17 cellular contexts compared by ENCODE assay signal in the genomic region with DNA sequence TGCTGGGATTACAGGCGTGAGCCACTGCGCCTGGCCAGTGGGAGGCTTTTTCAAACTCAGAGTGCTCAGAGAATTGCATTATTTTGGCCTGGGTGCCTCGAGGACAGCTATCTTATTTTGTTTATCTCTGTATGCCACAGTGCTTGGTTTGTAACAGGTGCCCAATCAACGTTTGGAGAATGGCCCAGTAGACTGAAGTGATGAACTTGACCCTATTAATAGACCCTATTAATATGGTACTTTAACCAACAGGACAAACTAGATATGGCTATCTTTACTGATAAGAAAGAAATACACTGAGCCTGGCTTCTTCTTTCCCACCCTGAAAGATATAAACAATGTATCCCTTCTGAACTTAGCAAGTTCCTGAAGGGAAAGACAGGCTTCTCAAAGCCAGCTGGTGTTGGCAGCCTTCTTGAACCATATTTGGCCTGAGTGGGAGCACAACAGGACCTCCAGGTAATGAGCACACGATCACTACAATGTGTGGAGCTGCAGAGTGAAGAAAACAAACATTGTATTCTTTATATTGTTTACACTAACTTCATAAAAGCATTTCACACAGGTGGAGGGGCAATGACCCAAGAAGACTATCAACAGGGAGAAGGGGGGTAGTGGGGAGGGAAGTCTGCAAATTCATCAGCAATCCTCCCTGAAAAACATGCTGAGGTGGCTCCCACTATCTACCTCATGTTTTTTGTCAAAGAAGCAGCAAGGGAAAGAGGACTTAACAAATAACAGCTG. TPM values are rescaled to one million over a fixed set of nuclear protein-coding genes. Genes with fewer than 3 reads are reported as not detected.
A peak's percentile ranks its signal among the peaks of the same experiment; 100 is the strongest.
DNase-seq lines count a peak whose midpoint lies in the region; ATAC-seq and TF ChIP-seq lines count a peak whose summit lies in the region.
"Had no signal": no experiment of that assay in that cellular context is flagged by ENCODE, and none has a peak within 500 bp of the region (broad histone marks: within the 10 kb centered on the region; RNA-seq: fewer than 3 reads in every experiment).

No MANE protein-coding gene starts in this region.

- no peaks in the 10 kb centered on the region for H3K27me3 ChIP-seq in naive thymus-derived CD4-positive, alpha-beta T cell (ENCODE audit: control insufficient read depth in 2 of 2, insufficient read depth in 2 of 2, low read length in 2 of 2)
- H3K27me3 ChIP-seq: ovary, SJSA1 had no signal

- H3K36me3 ChIP-seq in HEK293 (ENCODE audit: control insufficient read depth in 2 of 2, insufficient read depth in 1 of 2, low read length in 2 of 2), result no peaks in the 10 kb centered on the region
- no peaks in the 10 kb centered on the region for H3K36me3 ChIP-seq in naive thymus-derived CD4-positive, alpha-beta T cell (ENCODE audit: control insufficient read depth in 2 of 3, insufficient read depth in 3 of 3, low read length in 3 of 3)
- H3K36me3 ChIP-seq: ovary, SJSA1, spleen had no signal

- no peaks in the 10 kb centered on the region for H3K27me3 Mint-ChIP-seq in activated T-helper 17 cell treated with anti-CD3 and anti-CD28 coated beads, Interleukin-2, amount 50 U/mL, for 72 hours
- H3K27me3 Mint-ChIP-seq in naive thymus-derived CD4-positive, alpha-beta T cell, result no peaks in the 10 kb centered on the region
- H3K27me3 Mint-ChIP-seq: activated CD8-positive, alpha-beta T cell treated with anti-CD3 and anti-CD28 coated beads for 36 hours had no signal

- no peak for TF ChIP-seq CTCF in HEK293 (tag by site-specific recombination; IDR thresholded peaks at IDR 0.05)
- TF ChIP-seq CTCF in GM13977 (IDR thresholded peaks at IDR 0.05; ENCODE audit: extremely low read depth, insufficient read depth, missing control alignments), result no peak

- H3K9me3 ChIP-seq in HEK293 (ENCODE audit: control insufficient read depth, insufficient read depth, low read depth, low read length), result no peaks in the 10 kb centered on the region
- H3K9me3 ChIP-seq in naive thymus-derived CD4-positive, alpha-beta T cell (ENCODE audit: control insufficient read depth in 2 of 3, low read length in 3 of 3), result no peaks in the 10 kb centered on the region
- H3K9me3 ChIP-seq: ovary, SJSA1, spleen had no signal

- CTCF ChIA-PET in HEK293 (lab: Yijun Ruan, JAX), result interaction anchor here (0.6 to 3.0 kb wide), 9 partner anchors 8 to 644 kb away, joined by 3 to 14 read pairs (median 4); a partner anchor contains a TSS
- CTCF ChIA-PET in naive thymus-derived CD4-positive, alpha-beta T cell (lab: Charles Lee), result interaction anchor here (0.7 to 2.6 kb wide), 5 partner anchors 9 to 106 kb away, joined by 3 to 20 read pairs (median 4); a partner anchor contains a TSS

- H3K27ac Mint-ChIP-seq in activated T-helper 17 cell treated with anti-CD3 and anti-CD28 coated beads, Interleukin-2, amount 50 U/mL, for 72 hours, result peak overlapping the region; percentile 46
- peak overlapping the region in 6 of 9 donors; percentile 14 to 81 (median 58) for H3K27ac Mint-ChIP-seq in naive thymus-derived CD4-positive, alpha-beta T cell
- H3K27ac Mint-ChIP-seq: activated CD8-positive, alpha-beta T cell treated with anti-CD3 and anti-CD28 coated beads for 36 hours; activated T-helper 2 cell treated with anti-CD3 and anti-CD28 coated beads, Interferon-gamma antibody, Interleukin-2, Interleukin-4, amounts not matched to agents 10 μg/mL and 5 μg/mL and 100 μg/mL, durations not matched to agents 14 hours and 24 hours and 36 hours had no signal

- no peak overlapping the region for H3K4me3 Mint-ChIP-seq in activated T-helper 17 cell treated with anti-CD3 and anti-CD28 coated beads, Interleukin-2, amount 50 U/mL, for 72 hours
- H3K4me3 Mint-ChIP-seq in naive thymus-derived CD4-positive, alpha-beta T cell, result no peak overlapping the region
- H3K4me3 Mint-ChIP-seq: activated CD8-positive, alpha-beta T cell treated with anti-CD3 and anti-CD28 coated beads for 36 hours; H9 had no signal

- H3K4me1 ChIP-seq in HEK293 (ENCODE audit: control insufficient read depth, insufficient read depth, low read length), result peaks cover 19% of the 10 kb centered on the region
- H3K4me1 ChIP-seq in naive thymus-derived CD4-positive, alpha-beta T cell (ENCODE audit: control insufficient read depth in 2 of 2, insufficient read depth in 2 of 2, low read length in 2 of 2), result peaks cover 19 to 24% of the 10 kb centered on the region in 2 donors

- in situ Hi-C loops in GM13977 (cut with MboI; ENCODE audit: low pct_unique_long_range_greater_than_20kb, low sequenced_read_pairs, unreplicated experiment), result loop anchor here (10.0 kb wide), 1 partner anchor 55 kb away; no protein-coding TSS in a partner anchor

- peaks cover 9% of the 10 kb centered on the region for H3K4me1 Mint-ChIP-seq in activated T-helper 17 cell treated with anti-CD3 and anti-CD28 coated beads, Interleukin-2, amount 50 U/mL, for 72 hours
- H3K4me1 Mint-ChIP-seq in naive thymus-derived CD4-positive, alpha-beta T cell, result peaks cover 16 to 62% (median 44%) of the 10 kb centered on the region in 7 donors

- POLR2A ChIA-PET in HEK293 (lab: Yijun Ruan, JAX), result interaction anchor here (1.2 to 4.9 kb wide), 3 partner anchors 13 to 47 kb away, joined by 3 to 31 read pairs (median 4); no protein-coding TSS in a partner anchor
- POLR2A ChIA-PET in naive thymus-derived CD4-positive, alpha-beta T cell (lab: Charles Lee), result interaction anchor here (0.6 to 35.3 kb wide), 7 partner anchors 7 to 106 kb away, joined by 3 to 1138 read pairs (median 3); a partner anchor contains a TSS

- no peak overlapping the region for H3K27ac ChIP-seq in HEK293 (ENCODE audit: extremely low read depth, low read depth, low read length)
- no peak overlapping the region for H3K27ac ChIP-seq in naive thymus-derived CD4-positive, alpha-beta T cell (ENCODE audit: low read depth, low read length)
- H3K27ac ChIP-seq: ovary, SJSA1, spleen had no signal

- no peaks in the 10 kb centered on the region for H3K9me3 Mint-ChIP-seq in activated T-helper 17 cell treated with anti-CD3 and anti-CD28 coated beads, Interleukin-2, amount 50 U/mL, for 72 hours
- H3K9me3 Mint-ChIP-seq in naive thymus-derived CD4-positive, alpha-beta T cell, result peaks cover 0 to 4% (median 0%) of the 10 kb centered on the region in 11 donors
- H3K9me3 Mint-ChIP-seq: activated CD8-positive, alpha-beta T cell treated with anti-CD3 and anti-CD28 coated beads for 36 hours; activated T-helper 2 cell treated with anti-CD3 and anti-CD28 coated beads, Interferon-gamma antibody, Interleukin-2, Interleukin-4, amounts not matched to agents 10 μg/mL and 5 μg/mL and 100 μg/mL, durations not matched to agents 14 hours and 24 hours and 36 hours had no signal

- ATAC-seq in activated T-helper 17 cell treated with anti-CD3 and anti-CD28 coated beads, Interleukin-2, amount 50 U/mL, for 72 hours (replicated peaks), result no peak
- no peak for ATAC-seq in naive thymus-derived CD4-positive, alpha-beta T cell
- ATAC-seq: activated CD8-positive, alpha-beta T cell treated with anti-CD3 and anti-CD28 coated beads for 36 hours had no signal

- intact Hi-C loops in naive thymus-derived CD4-positive, alpha-beta T cell (cut with micrococcal nuclease), result loop anchor here (5.0 kb wide), 1 partner anchor 222 kb away; no protein-coding TSS in a partner anchor

- H3K36me3 Mint-ChIP-seq in activated T-helper 17 cell treated with anti-CD3 and anti-CD28 coated beads, Interleukin-2, amount 50 U/mL, for 72 hours (ENCODE audit: low read depth), result peaks cover 10% of the 10 kb centered on the region
- H3K36me3 Mint-ChIP-seq in naive thymus-derived CD4-positive, alpha-beta T cell, result peaks cover 0 to 15% (median 0%) of the 10 kb centered on the region in 5 donors

- H3K4me3 ChIP-seq in HEK293 (ENCODE audit: low read depth, low read length), result no peak overlapping the region
- H3K4me3 ChIP-seq in naive thymus-derived CD4-positive, alpha-beta T cell (ENCODE audit: low read length), result no peak overlapping the region
- H3K4me3 ChIP-seq: ovary, SJSA1, spleen had no signal

- DNase-seq in NCI-H1105 treated with DMSO at 0.1 percent for 48 hours (lab: John Stamatoyannopoulos, UW) (peak; percentile 14), NCI-H1105 (lab: John Stamatoyannopoulos, UW) (no peak), GM13977 (ENCODE audit: low spot score) (no peak), T1000 (lab: John Stamatoyannopoulos, UW) (no peak)
- no peak for DNase-seq in naive thymus-derived CD4-positive, alpha-beta T cell
- no peak for DNase-seq in activated effector memory CD4-positive, alpha-beta T cell treated with Interleukin-2 at 50 U/mL for 16 hours
- DNase-seq: activated CD4-positive, alpha-beta T cell treated with anti-CD3 and anti-CD28 coated beads for 1 hour; activated CD8-positive, alpha-beta T cell treated with anti-CD3 and anti-CD28 coated beads for 36 hours; midbrain; spleen; trophoblast cell had no signal

TF ChIP-seq in HEK293, 187 proteins besides CTCF, POLR2A, EP300 and RAD21 (continues in another document):
- TF ChIP-seq ZNF341 (tag by site-specific recombination; IDR thresholded peaks at IDR 0.05; ENCODE audit: low read depth), result no peak
- no peak for TF ChIP-seq ZFHX2 (tag by site-specific recombination; conservative IDR thresholded peaks at IDR 0.05)
- TF ChIP-seq, protein P1, sequence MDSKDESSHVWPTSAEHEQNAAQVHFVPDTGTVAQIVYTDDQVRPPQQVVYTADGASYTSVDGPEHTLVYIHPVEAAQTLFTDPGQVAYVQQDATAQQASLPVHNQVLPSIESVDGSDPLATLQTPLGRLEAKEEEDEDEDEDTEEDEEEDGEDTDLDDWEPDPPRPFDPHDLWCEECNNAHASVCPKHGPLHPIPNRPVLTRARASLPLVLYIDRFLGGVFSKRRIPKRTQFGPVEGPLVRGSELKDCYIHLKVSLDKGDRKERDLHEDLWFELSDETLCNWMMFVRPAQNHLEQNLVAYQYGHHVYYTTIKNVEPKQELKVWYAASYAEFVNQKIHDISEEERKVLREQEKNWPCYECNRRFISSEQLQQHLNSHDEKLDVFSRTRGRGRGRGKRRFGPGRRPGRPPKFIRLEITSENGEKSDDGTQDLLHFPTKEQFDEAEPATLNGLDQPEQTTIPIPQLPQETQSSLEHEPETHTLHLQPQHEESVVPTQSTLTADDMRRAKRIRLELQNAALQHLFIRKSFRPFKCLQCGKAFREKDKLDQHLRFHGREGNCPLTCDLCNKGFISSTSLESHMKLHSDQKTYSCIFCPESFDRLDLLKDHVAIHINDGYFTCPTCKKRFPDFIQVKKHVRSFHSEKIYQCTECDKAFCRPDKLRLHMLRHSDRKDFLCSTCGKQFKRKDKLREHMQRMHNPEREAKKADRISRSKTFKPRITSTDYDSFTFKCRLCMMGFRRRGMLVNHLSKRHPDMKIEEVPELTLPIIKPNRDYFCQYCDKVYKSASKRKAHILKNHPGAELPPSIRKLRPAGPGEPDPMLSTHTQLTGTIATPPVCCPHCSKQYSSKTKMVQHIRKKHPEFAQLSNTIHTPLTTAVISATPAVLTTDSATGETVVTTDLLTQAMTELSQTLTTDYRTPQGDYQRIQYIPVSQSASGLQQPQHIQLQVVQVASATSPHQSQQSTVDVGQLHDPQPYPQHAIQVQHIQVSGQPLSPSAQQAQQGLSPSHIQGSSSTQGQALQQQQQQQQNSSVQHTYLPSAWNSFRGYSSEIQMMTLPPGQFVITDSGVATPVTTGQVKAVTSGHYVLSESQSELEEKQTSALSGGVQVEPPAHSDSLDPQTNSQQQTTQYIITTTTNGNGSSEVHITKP (tag by site-specific recombination; IDR thresholded peaks at IDR 0.05), result peak; percentile 63

RNA-seq across cellular contexts. Expression of a gene that starts 41.7 kb away (rescaled TPM):
- 100 to 1,000 TPM in 1 of 2 donors, 10 to 100 TPM in 1; 58.6 to 107 TPM for total RNA-seq in activated T-helper 17 cell treated with anti-CD3 and anti-CD28 coated beads, Interleukin-2, amount 50 U/mL, for 72 hours
- total RNA-seq in naive thymus-derived CD4-positive, alpha-beta T cell, result 10 to 100 TPM; 59.2 to 71.8 (median 62.6) TPM
- polyA plus RNA-seq in naive thymus-derived CD4-positive, alpha-beta T cell, result 10 to 100 TPM; 54.7 to 56.8 TPM
